Comparison of ENCODE assay signal across 9 cellular contexts in the genomic region with DNA sequence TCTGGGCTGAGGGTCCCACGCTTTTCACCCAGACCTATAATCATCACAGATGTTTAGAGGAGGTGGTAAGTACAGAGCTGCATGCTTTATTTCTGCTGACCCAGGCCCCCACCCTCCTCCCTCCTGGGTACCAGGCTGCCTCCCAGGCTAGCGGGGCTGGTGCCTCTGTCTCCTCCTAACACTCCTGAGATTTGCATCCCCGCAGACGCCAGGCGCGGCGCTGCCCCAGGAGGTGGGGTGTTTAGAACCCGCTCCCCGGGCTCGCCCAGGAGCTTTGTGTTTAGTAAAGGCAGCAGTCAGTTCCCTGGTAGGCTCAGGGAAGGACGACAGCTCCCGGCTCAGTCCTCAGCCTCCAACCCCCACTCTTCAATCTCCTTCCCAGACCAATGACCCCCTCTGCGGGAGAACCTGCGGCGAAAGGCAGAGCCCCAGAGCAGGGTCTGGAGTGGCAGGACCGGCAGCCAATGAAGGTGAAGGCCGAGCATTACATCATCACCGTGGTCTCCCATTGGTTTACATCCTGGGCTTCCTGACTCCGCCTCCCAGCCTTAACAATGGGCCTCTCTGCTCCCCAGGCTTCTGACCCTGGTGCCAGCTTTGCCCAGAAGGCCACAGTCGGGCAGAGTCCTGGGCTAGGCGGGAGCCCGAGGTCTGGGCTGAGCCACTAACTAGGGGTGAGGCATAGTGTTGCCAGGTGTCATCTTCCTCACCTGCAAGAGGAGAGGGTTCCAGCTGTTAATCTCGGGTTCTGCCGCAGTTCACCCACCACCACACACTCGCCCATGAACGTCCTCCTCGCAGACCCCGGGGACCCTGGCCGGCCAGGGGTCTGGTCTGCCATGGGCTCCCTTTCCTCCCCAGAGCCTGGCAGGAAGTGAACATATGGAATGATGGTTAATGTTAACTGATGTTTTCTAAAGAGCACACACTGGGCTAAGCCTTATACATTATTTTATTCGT. TPM values are rescaled to one million over a fixed set of nuclear protein-coding genes. Genes with fewer than 3 reads are reported as not detected.
DNase-seq lines count a peak whose midpoint lies in the region; ATAC-seq lines count a peak whose summit lies in the region.
"Had no signal": no experiment of that assay in that cellular context is flagged by ENCODE, and none has a peak within 500 bp of the region (broad histone marks: within the 10 kb centered on the region; RNA-seq: fewer than 3 reads in every experiment).

No MANE protein-coding gene starts in this region.

- no peak overlapping the region for H3K4me3 Mint-ChIP-seq in stimulated activated memory B cell treated with anti-CD40 and anti-IgM and Interleukin-4, amounts not matched to agents 10 μg/mL and 1 μg/mL and 100 μg/mL, for 72 hours

- peak; percentile 73 for ATAC-seq in left lobe of liver
- no peak for ATAC-seq in HG03378 (IDR thresholded peaks at IDR 0.05; ENCODE audit: unreplicated experiment)
- ATAC-seq in HG02798 (IDR thresholded peaks at IDR 0.05; ENCODE audit: poor library complexity, unreplicated experiment): no peak
- ATAC-seq in stimulated activated memory B cell treated with anti-CD40 and anti-IgM and Interleukin-4, amounts not matched to agents 10 μg/mL and 1 μg/mL and 100 μg/mL, for 72 hours: no peak

- no peaks in the 10 kb centered on the region for H3K9me3 Mint-ChIP-seq in stimulated activated memory B cell treated with anti-CD40 and anti-IgM and Interleukin-4, amounts not matched to agents 10 μg/mL and 1 μg/mL and 100 μg/mL, for 72 hours

- peaks cover 15% of the 10 kb centered on the region for H3K4me1 Mint-ChIP-seq in stimulated activated memory B cell treated with anti-CD40 and anti-IgM and Interleukin-4, amounts not matched to agents 10 μg/mL and 1 μg/mL and 100 μg/mL, for 72 hours

- H3K27ac ChIP-seq in temporal lobe (ENCODE audit: low read depth, low read length): peak overlapping the region; percentile 95
- H3K27ac ChIP-seq: KMS-11 had no signal

- H3K27ac Mint-ChIP-seq in stimulated activated memory B cell treated with anti-CD40 and anti-IgM and Interleukin-4, amounts not matched to agents 10 μg/mL and 1 μg/mL and 100 μg/mL, for 72 hours: no peak overlapping the region

- no peaks in the 10 kb centered on the region for H3K36me3 Mint-ChIP-seq in stimulated activated memory B cell treated with anti-CD40 and anti-IgM and Interleukin-4, amounts not matched to agents 10 μg/mL and 1 μg/mL and 100 μg/mL, for 72 hours

- DNase-seq in Daoy (ENCODE audit: low read depth) (peak; percentile 83), NCI-H226 (peak; percentile 86), dermis microvascular lymphatic vessel endothelial cell (ENCODE audit: low read depth in 2 of 2) (peak; percentile 74 to 95), left lobe of liver (ENCODE audit: low spot score) (peak; percentile 68)

- peaks cover 10% of the 10 kb centered on the region for H3K27me3 Mint-ChIP-seq in stimulated activated memory B cell treated with anti-CD40 and anti-IgM and Interleukin-4, amounts not matched to agents 10 μg/mL and 1 μg/mL and 100 μg/mL, for 72 hours

RNA-seq across cellular contexts. Expression of a gene that starts 57.5 kb away (rescaled TPM):
- 318 and 490 TPM in 2 replicates for total RNA-seq in Daoy (2014; rRNA removed; shearing (Covaris generic))
- total RNA-seq in dermis microvascular lymphatic vessel endothelial cell (1,137 and 1,375 TPM in 2 replicates), left lobe of liver (153 TPM), temporal lobe (848 TPM)
